In genomic region chr6:17979479-17979878, GRCh38 we compare ENCODE assay signal across 24 cellular contexts. TPM values are rescaled to one million over a fixed set of nuclear protein-coding genes. Genes with fewer than 3 reads are reported as not detected.
"Had no signal": no experiment of that assay in that cellular context is flagged by ENCODE, and none has a peak within 500 bp of the region (broad histone marks: within the 10 kb centered on the region; RNA-seq: fewer than 3 reads in every experiment).

No MANE protein-coding gene starts in this region.

- H3K9me3 Mint-ChIP-seq: activated CD8-positive, alpha-beta T cell treated with anti-CD3 and anti-CD28 coated beads for 36 hours; activated naive CD4-positive, alpha-beta T cell treated with anti-CD3 and anti-CD28 coated beads, Interleukin-2, amount 10 ng/mL, durations not matched to agents 7 days and 5 days; activated naive CD8-positive, alpha-beta T cell treated with anti-CD3 and anti-CD28 coated beads for 36 hours; activated T-cell treated with anti-CD3 and anti-CD28 coated beads, Interleukin-2, amount 50 U/mL, for 72 hours; activated T-helper 2 cell treated with anti-CD3 and anti-CD28 coated beads, Interferon-gamma antibody, Interleukin-2, Interleukin-4, amounts not matched to agents 10 μg/mL and 5 μg/mL and 100 μg/mL, durations not matched to agents 14 hours and 24 hours and 36 hours had no signal

- H3K4me3 ChIP-seq: SK-N-MC had no signal

- DNase-seq: activated CD4-positive, alpha-beta T cell treated with anti-CD3 and anti-CD28 coated beads for 4 hours; activated CD4-positive, CD25-positive, alpha-beta regulatory T cell; activated CD8-positive, alpha-beta memory T cell treated with anti-CD3 and anti-CD28 coated beads, Interleukin-2, amount 50 U/mL, for 4 hours; activated CD8-positive, alpha-beta T cell treated with anti-CD3 and anti-CD28 coated beads for 36 hours; activated gamma-delta T cell treated with Interleukin-2 at 50 U/mL for 16 hours; activated naive CD4-positive, alpha-beta T cell treated with anti-CD3 and anti-CD28 coated beads, Interleukin-2, amount 10 ng/mL, durations not matched to agents 7 days and 5 days; activated naive CD8-positive, alpha-beta T cell treated with anti-CD3 and anti-CD28 coated beads for 36 hours; activated T-cell treated with anti-CD3 and anti-CD28 coated beads, Interleukin-2, amount 50 U/mL, for 72 hours; brain microvascular endothelial cell; Karpas-422; NCI-H1105 treated with DMSO at 0.1 percent for 48 hours; NCI-H1436 treated with DMSO at 0.1 percent for 48 hours; NCI-H187; NCI-H2081; NCI-H510A treated with DMSO at 0.1 percent for 48 hours; NCI-H748 treated with DMSO at 0.1 percent for 48 hours; RPMI8226; T-helper 1 cell had no signal

- H3K36me3 ChIP-seq: brain microvascular endothelial cell had no signal

- H3K4me1 Mint-ChIP-seq: activated naive CD4-positive, alpha-beta T cell treated with anti-CD3 and anti-CD28 coated beads, Interleukin-2, amount 10 ng/mL, durations not matched to agents 7 days and 5 days had no signal

- H3K36me3 Mint-ChIP-seq: activated naive CD4-positive, alpha-beta T cell treated with anti-CD3 and anti-CD28 coated beads, Interleukin-2, amount 10 ng/mL, durations not matched to agents 7 days and 5 days; activated naive CD8-positive, alpha-beta T cell treated with anti-CD3 and anti-CD28 coated beads for 36 hours had no signal

- H3K27ac Mint-ChIP-seq: activated CD8-positive, alpha-beta T cell treated with anti-CD3 and anti-CD28 coated beads for 36 hours; activated naive CD4-positive, alpha-beta T cell treated with anti-CD3 and anti-CD28 coated beads, Interleukin-2, amount 10 ng/mL, durations not matched to agents 7 days and 5 days; activated naive CD8-positive, alpha-beta T cell treated with anti-CD3 and anti-CD28 coated beads for 36 hours; activated T-cell treated with anti-CD3 and anti-CD28 coated beads, Interleukin-2, amount 50 U/mL, for 72 hours; activated T-helper 2 cell treated with anti-CD3 and anti-CD28 coated beads, Interferon-gamma antibody, Interleukin-2, Interleukin-4, amounts not matched to agents 10 μg/mL and 5 μg/mL and 100 μg/mL, durations not matched to agents 14 hours and 24 hours and 36 hours had no signal

- H3K27ac ChIP-seq: brain microvascular endothelial cell, SK-N-MC, VCaP had no signal

- H3K4me3 Mint-ChIP-seq: activated CD8-positive, alpha-beta T cell treated with anti-CD3 and anti-CD28 coated beads for 36 hours; activated naive CD4-positive, alpha-beta T cell treated with anti-CD3 and anti-CD28 coated beads, Interleukin-2, amount 10 ng/mL, durations not matched to agents 7 days and 5 days; activated naive CD8-positive, alpha-beta T cell treated with anti-CD3 and anti-CD28 coated beads for 36 hours; activated T-cell treated with anti-CD3 and anti-CD28 coated beads, Interleukin-2, amount 50 U/mL, for 72 hours had no signal

- ATAC-seq: activated CD8-positive, alpha-beta T cell treated with anti-CD3 and anti-CD28 coated beads for 36 hours; activated T-cell treated with anti-CD3 and anti-CD28 coated beads, Interleukin-2, amount 50 U/mL, for 72 hours; Panc1; Right ventricle myocardium inferior had no signal

- H3K27me3 ChIP-seq: brain microvascular endothelial cell had no signal

RNA-seq across cellular contexts. Expression of gene KIF13A, which starts 8.0 kb away (rescaled TPM):
- total RNA-seq: activated CD8-positive, alpha-beta T cell treated with anti-CD3 and anti-CD28 coated beads for 36 hours; activated naive CD8-positive, alpha-beta T cell treated with anti-CD3 and anti-CD28 coated beads for 36 hours; activated T-helper 2 cell treated with anti-CD3 and anti-CD28 coated beads, Interferon-gamma antibody, Interleukin-2, Interleukin-4, amounts not matched to agents 10 μg/mL and 5 μg/mL and 100 μg/mL, durations not matched to agents 14 hours and 24 hours and 36 hours; T-helper 2 cell treated with Interferon-gamma antibody and Interleukin-4, amounts not matched to agents 100 ng/mL and 5 ng/mL, for 36 hours had no signal
